ENCODE assay signal across 10 cellular contexts in genomic region chr19:43638991-43639494, GRCh38. TPM values are rescaled to one million over a fixed set of nuclear protein-coding genes. Genes with fewer than 3 reads are reported as not detected.
DNase-seq lines count a peak whose midpoint lies in the region; ATAC-seq, FAIRE-seq and TF ChIP-seq lines count a peak whose summit lies in the region.
"Had no signal": no experiment of that assay in that cellular context is flagged by ENCODE, and none has a peak within 500 bp of the region (broad histone marks: within the 10 kb centered on the region; RNA-seq: fewer than 3 reads in every experiment).

No MANE protein-coding gene starts in this region.

- TF ChIP-seq RAD21 in A549 (conservative IDR thresholded peaks at IDR 0.05 in 1 of 2, IDR thresholded peaks at IDR 0.05 in 1 of 2) = no peak

- WGBS in A549 (ENCODE audit: missing lambda C conversion rate) = 41% methylated on average over 15 of the region's 15 CpGs

- TF ChIP-seq POLR2A in A549 (IDR thresholded peaks at IDR 0.05; ENCODE audit: low read length) = no peak

- peak overlapping the region; percentile 82 for H3K4me3 ChIP-seq in A549
- H3K4me3 ChIP-seq in HUES6 (ENCODE audit: low read depth, low read length) = peak overlapping the region; percentile 77
- no peak overlapping the region for H3K4me3 ChIP-seq in naive thymus-derived CD4-positive, alpha-beta T cell (ENCODE audit: low read length)

- H3K9ac ChIP-seq in HUES6 (ENCODE audit: low read length) = peak overlapping the region; percentile 38

- no peaks in the 10 kb centered on the region for H3K9me3 Mint-ChIP-seq in naive thymus-derived CD4-positive, alpha-beta T cell

- TF ChIP-seq CTCF in A549 (IDR thresholded peaks at IDR 0.05) = no peak

- POLR2A ChIA-PET in A549 (lab: Yijun Ruan, JAX) = no interaction called here
- POLR2A ChIA-PET in naive thymus-derived CD4-positive, alpha-beta T cell (lab: Charles Lee) = no interaction called here

- TF ChIP-seq EP300 in A549 (IDR thresholded peaks at IDR 0.05) = no peak

- peak overlapping the region; percentile 68 to 93 (median 82) for H3K4me3 Mint-ChIP-seq in naive thymus-derived CD4-positive, alpha-beta T cell

- CTCF ChIA-PET in A549 (lab: Yijun Ruan, JAX) = no interaction called here
- CTCF ChIA-PET in naive thymus-derived CD4-positive, alpha-beta T cell (lab: Charles Lee) = no interaction called here

- peaks cover 12 to 28% (median 15%) of the 10 kb centered on the region in 7 donors for H3K4me1 Mint-ChIP-seq in naive thymus-derived CD4-positive, alpha-beta T cell

- H3K36me3 ChIP-seq in HUES6 (ENCODE audit: control insufficient read depth, insufficient read depth, low read length) = no peaks in the 10 kb centered on the region
- H3K36me3 ChIP-seq in naive thymus-derived CD4-positive, alpha-beta T cell (ENCODE audit: control insufficient read depth in 2 of 3, insufficient read depth in 3 of 3, low read length in 3 of 3) = no peaks in the 10 kb centered on the region

- no peaks in the 10 kb centered on the region for H3K9me3 ChIP-seq in A549
- H3K9me3 ChIP-seq in HUES6 (ENCODE audit: control insufficient read depth, insufficient read depth, low read depth, low read length) = no peaks in the 10 kb centered on the region
- H3K9me3 ChIP-seq in naive thymus-derived CD4-positive, alpha-beta T cell (ENCODE audit: control insufficient read depth in 2 of 3, low read length in 3 of 3) = no peaks in the 10 kb centered on the region

- no peak for FAIRE-seq in A549 (lab: Jason Lieb, UNC)
- FAIRE-seq: G401.6 had no signal

- intact Hi-C loops in naive thymus-derived CD4-positive, alpha-beta T cell (cut with micrococcal nuclease) = no loop called here

- no peaks in the 10 kb centered on the region for H3K36me3 Mint-ChIP-seq in naive thymus-derived CD4-positive, alpha-beta T cell

- ATAC-seq in A549 (peak in 1 of 2 experiments; percentile 3; a peak in 1 of 6 replicates), GM21723 (IDR thresholded peaks at IDR 0.05; ENCODE audit: unreplicated experiment) (no peak)
- ATAC-seq in naive thymus-derived CD4-positive, alpha-beta T cell = no peak

- DNase-seq in A549 (ENCODE audit: low read depth in 1 of 2, low spot score in 1 of 2) = no peak
- no peak for DNase-seq in naive thymus-derived CD4-positive, alpha-beta T cell
- DNase-seq in 8988T = no peak
- no peak for DNase-seq in NCI-H446 treated with DMSO at 0.1 percent for 48 hours (lab: John Stamatoyannopoulos, UW)
- DNase-seq in superior temporal gyrus (ENCODE audit: extremely low spot score) = no peak
- DNase-seq: NCI-H2107 had no signal

- H3K27ac Mint-ChIP-seq in naive thymus-derived CD4-positive, alpha-beta T cell = peak overlapping the region in 8 of 9 donors; percentile 1 to 90 (median 32)

- peaks cover 63% of the 10 kb centered on the region for H3K27me3 ChIP-seq in HUES6 (ENCODE audit: control insufficient read depth, insufficient read depth, low read length)
- peaks cover 4 to 8% of the 10 kb centered on the region in 2 donors for H3K27me3 ChIP-seq in naive thymus-derived CD4-positive, alpha-beta T cell (ENCODE audit: control insufficient read depth in 2 of 2, insufficient read depth in 2 of 2, low read length in 2 of 2)

- H3K4me1 ChIP-seq in A549 (peaks cover 29% of the 10 kb centered on the region), HUES6 (ENCODE audit: control insufficient read depth, insufficient read depth, low read length) (peaks cover 22% of the 10 kb centered on the region)
- H3K4me1 ChIP-seq in naive thymus-derived CD4-positive, alpha-beta T cell (ENCODE audit: control insufficient read depth in 2 of 2, insufficient read depth in 2 of 2, low read length in 2 of 2) = peaks cover 0 to 6% of the 10 kb centered on the region in 2 donors

- peak overlapping the region; percentile 100 for H3K4me2 ChIP-seq in A549

- peaks cover 13 to 52% (median 30%) of the 10 kb centered on the region in 5 donors for H3K27me3 Mint-ChIP-seq in naive thymus-derived CD4-positive, alpha-beta T cell

- H3K27ac ChIP-seq in A549 = peak overlapping the region; percentile 77 to 95
- H3K27ac ChIP-seq in HUES6 (ENCODE audit: low read depth, low read length) = no peak overlapping the region
- H3K27ac ChIP-seq in cingulate gyrus (ENCODE audit: low read depth, low read length) = peak overlapping the region; percentile 91
- H3K27ac ChIP-seq in naive thymus-derived CD4-positive, alpha-beta T cell (ENCODE audit: low read depth, low read length) = no peak overlapping the region

TF ChIP-seq in A549, 52 proteins besides CTCF, POLR2A, EP300 and RAD21 (continues in another document):
- TF ChIP-seq CBX8 (IDR thresholded peaks at IDR 0.05) (no peak), JUN (IDR thresholded peaks at IDR 0.05) (no peak), RNF2 (IDR thresholded peaks at IDR 0.05; ENCODE audit: borderline replicate concordance, low read depth) (no peak), MAX (IDR thresholded peaks at IDR 0.05) (no peak), MAZ (IDR thresholded peaks at IDR 0.05; ENCODE audit: borderline replicate concordance, low read depth, low read length) (no peak)

RNA-seq across cellular contexts. Expression of gene CADM4, which starts 0.6 kb away (rescaled TPM):
- polyA plus RNA-seq in A549 (2011; rRNA removed) = 4.2 and 4.7 TPM in 2 replicates
- 5.9 and 7.6 TPM in 2 replicates for polyA plus RNA-seq in A549 (2012; cell fraction: cytosol; rRNA removed)
- 6.7 and 7.8 TPM in 2 replicates for polyA plus RNA-seq in A549 (2012; cell fraction: nucleus; rRNA removed)
- polyA plus RNA-seq in A549 (2017; fragmentation: RNase III; extraction: RNeasy Plus Mini Kit Qiagen cat#74134 plus additional on column Dnase treatment) = 8.8 to 10.1 TPM (median 9.2 TPM) in 3 replicates
- 3.3 and 3.7 TPM in 2 replicates for polyA minus RNA-seq in A549 (2011; rRNA and poly(A)+ RNA removed)
- total RNA-seq in naive thymus-derived CD4-positive, alpha-beta T cell = under 1 TPM; 0.35 to 0.97 (median 0.51) TPM
- 1 to 10 TPM in 1 of 2 donors, under 1 TPM in 1; 0.34 to 2.0 TPM for polyA plus RNA-seq in naive thymus-derived CD4-positive, alpha-beta T cell

RNA-seq across cellular contexts. Expression of gene ZNF428, which starts 19.6 kb away (rescaled TPM):
- polyA plus RNA-seq in A549 (2011; rRNA removed) (19.3 and 22.9 TPM in 2 replicates), A549 (2017; fragmentation: RNase III; extraction: RNeasy Plus Mini Kit Qiagen cat#74134 plus additional on column Dnase treatment) (47.7 to 58.5 TPM (median 52.4 TPM) in 3 replicates)
- 56.2 and 66.0 TPM in 2 replicates for polyA plus RNA-seq in A549 (2012; cell fraction: cytosol; rRNA removed)
- polyA plus RNA-seq in A549 (2012; cell fraction: nucleus; rRNA removed) = 26.1 and 30.9 TPM in 2 replicates
- 4.5 and 6.1 TPM in 2 replicates for polyA minus RNA-seq in A549 (2011; rRNA and poly(A)+ RNA removed)
- 10 to 100 TPM; 21.7 to 29.1 (median 25.9) TPM for total RNA-seq in naive thymus-derived CD4-positive, alpha-beta T cell
- 10 to 100 TPM; 13.1 to 16.1 TPM for polyA plus RNA-seq in naive thymus-derived CD4-positive, alpha-beta T cell

RNA-seq across cellular contexts. Expression of gene SRRM5, which starts 27.2 kb away (rescaled TPM):
- polyA plus RNA-seq in A549 (2011; rRNA removed) (0.41 and 0.47 TPM in 2 replicates), A549 (2017; fragmentation: RNase III; extraction: RNeasy Plus Mini Kit Qiagen cat#74134 plus additional on column Dnase treatment) (0.44 to 0.55 TPM (median 0.50 TPM) in 3 replicates)
- polyA plus RNA-seq in A549 (2012; cell fraction: cytosol; rRNA removed) = 0.31 and 0.37 TPM in 2 replicates
- 1.4 and 1.6 TPM in 2 replicates for polyA plus RNA-seq in A549 (2012; cell fraction: nucleus; rRNA removed)
- polyA minus RNA-seq in A549 (2011; rRNA and poly(A)+ RNA removed) = 0.24 and 0.37 TPM in 2 replicates
- 1 to 10 TPM in 3 of 5 experiments, under 1 TPM in 2; 0.56 to 1.7 (median 1.1) TPM for total RNA-seq in naive thymus-derived CD4-positive, alpha-beta T cell
- polyA plus RNA-seq in naive thymus-derived CD4-positive, alpha-beta T cell = 1 to 10 TPM in 1 of 2 donors, under 1 TPM in 1; 0.97 to 1.3 TPM

RNA-seq across cellular contexts. Expression of gene PLAUR, which starts 30.9 kb away (rescaled TPM):
- polyA plus RNA-seq in A549 (2011; rRNA removed) (48.6 and 55.3 TPM in 2 replicates), A549 (2017; fragmentation: RNase III; extraction: RNeasy Plus Mini Kit Qiagen cat#74134 plus additional on column Dnase treatment) (27.4 to 29.0 TPM (median 28.3 TPM) in 3 replicates)
- 61.1 and 62.6 TPM in 2 replicates for polyA plus RNA-seq in A549 (2012; cell fraction: cytosol; rRNA removed)
- 93.5 and 95.3 TPM in 2 replicates for polyA plus RNA-seq in A549 (2012; cell fraction: nucleus; rRNA removed)
- 40.2 and 50.4 TPM in 2 replicates for polyA minus RNA-seq in A549 (2011; rRNA and poly(A)+ RNA removed)
- 100 to 1,000 TPM in 1 of 5 experiments, 10 to 100 TPM in 2, 1 to 10 TPM in 2; 3.2 to 358 (median 14.4) TPM for total RNA-seq in naive thymus-derived CD4-positive, alpha-beta T cell
- 1 to 10 TPM in 1 of 2 donors, under 1 TPM in 1; 0.77 to 3.2 TPM for polyA plus RNA-seq in naive thymus-derived CD4-positive, alpha-beta T cell

RNA-seq across cellular contexts. Expression of gene ZNF576, which starts 42.6 kb away (rescaled TPM):
- polyA plus RNA-seq in A549 (2011; rRNA removed) = 10.6 and 11.2 TPM in 2 replicates
- 25.9 and 31.3 TPM in 2 replicates for polyA plus RNA-seq in A549 (2012; cell fraction: cytosol; rRNA removed)
- 22.2 and 26.9 TPM in 2 replicates for polyA plus RNA-seq in A549 (2012; cell fraction: nucleus; rRNA removed)
- polyA plus RNA-seq in A549 (2017; fragmentation: RNase III; extraction: RNeasy Plus Mini Kit Qiagen cat#74134 plus additional on column Dnase treatment) = 15.4 to 16.8 TPM (median 16.5 TPM) in 3 replicates
- 5.9 and 10.2 TPM in 2 replicates for polyA minus RNA-seq in A549 (2011; rRNA and poly(A)+ RNA removed)
- 10 to 100 TPM in 4 of 5 experiments, 1 to 10 TPM in 1; 9.4 to 20.6 (median 19.5) TPM for total RNA-seq in naive thymus-derived CD4-positive, alpha-beta T cell
- 10 to 100 TPM in 1 of 2 donors, 1 to 10 TPM in 1; 8.6 to 15.7 TPM for polyA plus RNA-seq in naive thymus-derived CD4-positive, alpha-beta T cell

Comparison
In these comparisons a context has a peak if more than half of its experiments do, and no peak if none do; other contexts are left out.
1. H3K27ac ChIP-seq: peak in A549 (2 of 2) and cingulate gyrus (single experiment); none in HUES6 (single experiment) and naive thymus-derived CD4-positive, alpha-beta T cell (single experiment).